Comparison of ENCODE assay signal across 9 cellular contexts in the genomic region with DNA sequence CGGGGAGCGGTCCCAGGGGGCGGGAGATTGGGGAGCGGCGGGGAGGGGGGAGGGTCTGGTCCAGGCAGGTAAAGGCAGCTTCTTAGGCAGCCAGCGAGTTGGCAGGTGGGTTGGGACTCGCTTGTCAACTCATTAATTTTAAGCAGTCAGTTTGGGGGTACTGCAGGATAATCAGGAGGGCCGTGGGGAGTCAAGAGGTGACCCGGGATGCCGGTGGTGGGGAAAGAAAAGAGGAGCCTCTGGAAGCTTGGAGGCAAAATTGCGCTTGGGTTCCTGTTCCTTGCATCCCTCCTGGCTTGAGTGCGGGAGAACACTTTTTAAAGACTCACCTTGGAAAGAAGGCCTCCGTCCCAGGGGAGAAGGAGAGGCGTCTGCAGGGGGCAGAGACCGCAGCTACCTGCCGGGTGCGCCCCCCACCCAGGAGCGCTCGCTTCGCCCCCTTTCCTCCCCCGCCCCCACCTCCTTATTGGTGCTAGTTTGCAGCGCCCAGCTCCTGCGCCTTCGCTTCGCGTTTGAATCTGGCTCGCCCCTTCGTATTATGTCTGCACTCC. TPM values are rescaled to one million over a fixed set of nuclear protein-coding genes. Genes with fewer than 3 reads are reported as not detected.
A peak's percentile ranks its signal among the peaks of the same experiment; 100 is the strongest.
DNase-seq lines count a peak whose midpoint lies in the region; TF ChIP-seq lines count a peak whose summit lies in the region.
"Had no signal": no experiment of that assay in that cellular context is flagged by ENCODE, and none has a peak within 500 bp of the region (broad histone marks: within the 10 kb centered on the region; RNA-seq: fewer than 3 reads in every experiment).

Gene KCNJ3, plus strand, starts transcription at position 458 of the 551 bp plus-strand sequence. Its CDS starts 81 bp downstream, at position 539.

- H3K27ac ChIP-seq in VCaP (peak within 1 kb of the TSS; percentile 83), rectal smooth muscle tissue (ENCODE audit: low read depth, low read length) (no peak within 1 kb of the TSS)

- no peaks in the 10 kb centered on the region for H3K9me3 ChIP-seq in iPS-15b (ENCODE audit: control insufficient read depth, insufficient read depth, low read length)

- DNase-seq in G401 (ENCODE audit: low spot score) (peak; percentile 65), mucosa of gallbladder (ENCODE audit: low spot score) (no peak), COLO668 (lab: John Stamatoyannopoulos, UW; ENCODE audit: unreplicated experiment) (no peak), RPMI8226 (no peak)
- DNase-seq in stimulated activated CD4-positive, alpha-beta T cell treated with anti-CD3 and anti-CD28 coated beads, Interleukin-1b, Interleukin-23, amount 100 ng/mL, for 48 hours, result no peak

- H3K4me3 ChIP-seq in iPS-15b (ENCODE audit: low read depth, low read length) (peak within 1 kb of the TSS; percentile 80), rectal smooth muscle tissue (ENCODE audit: low read length) (peak within 1 kb of the TSS; percentile 69)

- H3K9ac ChIP-seq in iPS-15b (ENCODE audit: low read depth, low read length) (no peak within 1 kb of the TSS), rectal smooth muscle tissue (ENCODE audit: low read length) (no peak within 1 kb of the TSS)

- H3K4me1 ChIP-seq in iPS-15b (ENCODE audit: control insufficient read depth, insufficient read depth, low read length) (no peaks in the 10 kb centered on the region), rectal smooth muscle tissue (ENCODE audit: control insufficient read depth, insufficient read depth, low read length) (no peaks in the 10 kb centered on the region)

- TF ChIP-seq CTCF in VCaP (conservative IDR thresholded peaks at IDR 0.05), result no peak

- in situ Hi-C loops in G401 (cut with HindIII; ENCODE audit: low sequenced_read_pairs), result no loop called here

- peaks cover 48% of the 10 kb centered on the region for H3K27me3 ChIP-seq in iPS-15b (ENCODE audit: control insufficient read depth, insufficient read depth, low read length)
- peaks cover 3% of the 10 kb centered on the region for H3K27me3 ChIP-seq in rectal smooth muscle tissue (ENCODE audit: control insufficient read depth, insufficient read depth, low read length)

- H3K36me3 ChIP-seq in iPS-15b (ENCODE audit: control insufficient read depth, insufficient read depth, low read length) (no peaks in the 10 kb centered on the region), rectal smooth muscle tissue (ENCODE audit: control insufficient read depth, insufficient read depth, low read length) (no peaks in the 10 kb centered on the region)

RNA-seq across cellular contexts. Expression of gene KCNJ3, which starts in this region (rescaled TPM):
- not detected in 2 replicates for total RNA-seq in G401 (2014; rRNA removed; shearing (Covaris generic))
- 5.3 TPM for total RNA-seq in mucosa of gallbladder
- total RNA-seq: HT1080 had no signal

Comparison
In these comparisons a context has a peak if more than half of its experiments do, and no peak if none do; other contexts are left out.
1. Peak in DNase-seq in G401; RNA of the gene not detected or under 1 TPM.